ENCODE assay signal across 18 cellular contexts in genomic region chr9:110655723-110656641, GRCh38. TPM values are rescaled to one million over a fixed set of nuclear protein-coding genes. Genes with fewer than 3 reads are reported as not detected.
DNase-seq lines count a peak whose midpoint lies in the region; ATAC-seq and TF ChIP-seq lines count a peak whose summit lies in the region.
"Had no signal": no experiment of that assay in that cellular context is flagged by ENCODE, and none has a peak within 500 bp of the region (broad histone marks: within the 10 kb centered on the region; RNA-seq: fewer than 3 reads in every experiment).

No MANE protein-coding gene starts in this region.

- in situ Hi-C loops in IMR-90 (cut with MboI; ENCODE audit: low sequenced_read_pairs) = no loop called here

- H3K9me3 ChIP-seq in IMR-90 (ENCODE audit: control insufficient read depth, insufficient read depth, low read length) (no peaks in the 10 kb centered on the region), tibial nerve (no peaks in the 10 kb centered on the region)
- H3K9me3 ChIP-seq: SJSA1 had no signal

- POLR2A ChIA-PET in IMR-90 (lab: Charles Lee; ENCODE audit: unreplicated experiment) = no interaction called here

- no peaks in the 10 kb centered on the region for H4K20me1 ChIP-seq in IMR-90 (ENCODE audit: insufficient read depth, low read length)

- peak overlapping the region; percentile 70 for H3K4ac ChIP-seq in IMR-90 (ENCODE audit: low read depth, low read length)

- peak; percentile 58 for DNase-seq in IMR-90
- peak; percentile 93 for DNase-seq in choroid plexus epithelial cell (ENCODE audit: low read depth)
- peak; percentile 77 to 88 for DNase-seq in lower leg skin (ENCODE audit: low spot score in 2 of 2)
- peak; percentile 28 to 63 for DNase-seq in tibial nerve (ENCODE audit: low spot score in 2 of 2)
- DNase-seq in activated CD4-positive, alpha-beta T cell treated with anti-CD3 and anti-CD28 coated beads, Interleukin-2, amount 50 U/mL, for 4 hours = no peak
- DNase-seq in NCI-H1048 (lab: John Stamatoyannopoulos, UW) = no peak
- DNase-seq in HK-2 (ENCODE audit: unreplicated experiment) = no peak
- DNase-seq: erythroblast; kidney glomerular epithelial cell; NCI-H524 treated with DMSO at 0.1 percent for 48 hours; stimulated activated CD4-positive, alpha-beta T cell treated with anti-CD3 and anti-CD28 coated beads, Interleukin-4, amount 100 ng/mL, for 1 hour; stimulated activated naive CD4-positive, alpha-beta T cell treated with Interleukin-2 at 50 U/mL for 16 hours had no signal

- H2BK15ac ChIP-seq in IMR-90 (ENCODE audit: low read depth, low read length) = peak overlapping the region; percentile 55; the same call in 1 of the 3 replicates

- peak overlapping the region; percentile 51 to 81; a peak in 3 of 4 replicates for H4K8ac ChIP-seq in IMR-90 (ENCODE audit: low read depth in 2 of 2, low read length in 2 of 2)

- dilution Hi-C loops in IMR-90 (cut with HindIII; ENCODE audit: low sequenced_read_pairs, unreplicated experiment) = no loop called here

- TF ChIP-seq RAD21 in IMR-90 (IDR thresholded peaks at IDR 0.05; ENCODE audit: low read length) = no peak

- H3K9me1 ChIP-seq in IMR-90 (ENCODE audit: insufficient read depth, low read length) = peaks cover 6% of the 10 kb centered on the region

- peak overlapping the region; percentile 46; the same call in 1 of the 2 replicates for H3K56ac ChIP-seq in IMR-90 (ENCODE audit: extremely low read depth, insufficient read depth, low read length)

- CTCF ChIA-PET in IMR-90 (lab: Yijun Ruan, JAX) = interaction anchor here (1.1 kb wide), 1 partner anchor 8 kb away, joined by 3 read pairs; no protein-coding TSS in a partner anchor

- H3K79me1 ChIP-seq in IMR-90 (ENCODE audit: low read depth in 1 of 2, low read length in 2 of 2) = peaks cover 0 to 2% of the 10 kb centered on the region in 2 experiments; a peak in 1 of 4 replicates

- peak; percentile 88 to 92 for TF ChIP-seq EP300 in tibial nerve (IDR thresholded peaks at IDR 0.05)

- peak overlapping the region; percentile 75; the same call in 1 of the 2 replicates for H4K91ac ChIP-seq in IMR-90 (ENCODE audit: insufficient read depth, low read depth, low read length)

- peak overlapping the region; percentile 37; the same call in 1 of the 2 replicates for H2AK5ac ChIP-seq in IMR-90 (ENCODE audit: low read depth, low read length)

- peak overlapping the region; percentile 75 for H3K14ac ChIP-seq in IMR-90 (replicated peaks; ENCODE audit: low read depth, low read length)

- peak overlapping the region; percentile 49 for H2BK5ac ChIP-seq in IMR-90 (ENCODE audit: low read depth, low read length, poor library complexity, severe bottlenecking)

- H3K27me3 ChIP-seq in IMR-90 (ENCODE audit: control insufficient read depth, insufficient read depth, low read length) (no peaks in the 10 kb centered on the region), tibial nerve (no peaks in the 10 kb centered on the region)
- H3K27me3 ChIP-seq: neural progenitor cell, SJSA1 had no signal

- H4K5ac ChIP-seq in IMR-90 (ENCODE audit: low read depth, low read length) = peak overlapping the region; percentile 86; the same call in 1 of the 2 replicates

- intact Hi-C loops in IMR-90 (cut with micrococcal nuclease) (no loop called here), lower leg skin (cut with DNase I; ENCODE audit: low total_unique reads) (no loop called here)

- H2BK20ac ChIP-seq in IMR-90 (ENCODE audit: low read depth, low read length) = peak overlapping the region; percentile 81

- no TSS peak for BruUV-seq in IMR-90 (replicated peaks; lab: Mats Ljungman, UMichigan)

- H2AFZ ChIP-seq in IMR-90 (replicated peaks; ENCODE audit: low read length, poor library complexity) = no peak overlapping the region
- H2AFZ ChIP-seq: neural progenitor cell had no signal

- H3K4me3 ChIP-seq in IMR-90 (ENCODE audit: insufficient read depth, low read depth, low read length) = no peak overlapping the region
- H3K4me3 ChIP-seq in choroid plexus epithelial cell (ENCODE audit: low read depth, low read length) = no peak overlapping the region
- H3K4me3 ChIP-seq in lower leg skin (ENCODE audit: low read depth, poor library complexity, severe bottlenecking) = no peak overlapping the region
- H3K4me3 ChIP-seq in tibial nerve = no peak overlapping the region
- H3K4me3 ChIP-seq: cardiac muscle cell, neural progenitor cell, SJSA1 had no signal

- peak overlapping the region; percentile 72 for H3K18ac ChIP-seq in IMR-90 (ENCODE audit: low read depth, low read length)

- no peak overlapping the region for H3K4me2 ChIP-seq in IMR-90 (ENCODE audit: low read depth, low read length)
- H3K4me2 ChIP-seq: neural progenitor cell had no signal

- H2BK120ac ChIP-seq in IMR-90 (ENCODE audit: low read depth, low read length) = peak overlapping the region; percentile 93

- H2AK9ac ChIP-seq in IMR-90 (replicated peaks; ENCODE audit: low read depth, low read length, poor library complexity) = no peak overlapping the region

- 40% methylated on average over 1 of the region's 6 CpGs; no CpG with 5 or more reads in 1 of the 2 experiments for WGBS in IMR-90 (ENCODE audit: extremely low coverage in 2 of 2, insufficient read length in 1 of 2), 2 experiments
- 52 to 55% methylated on average over 6 of the region's 6 CpGs for WGBS in lower leg skin, 2 donors
- 60 to 62% methylated on average over 6 of the region's 6 CpGs for WGBS in tibial nerve, 2 donors

- peak overlapping the region; percentile 46; the same call in 1 of the 2 replicates for H3K9ac ChIP-seq in IMR-90 (ENCODE audit: low read depth, low read length)
- H3K9ac ChIP-seq: neural progenitor cell had no signal

- ATAC-seq in IMR-90 (ENCODE audit: low read depth) = peak; percentile 12; the same call in 1 of the 2 replicates
- ATAC-seq in GM21723 (IDR thresholded peaks at IDR 0.05; ENCODE audit: unreplicated experiment) = no peak

- peaks cover 8% of the 10 kb centered on the region for H3K4me1 ChIP-seq in IMR-90 (ENCODE audit: control insufficient read depth, insufficient read depth, low read length)
- peaks cover 0 to 29% (median 7%) of the 10 kb centered on the region in 4 donors for H3K4me1 ChIP-seq in tibial nerve
- H3K4me1 ChIP-seq: neural progenitor cell had no signal

- TF ChIP-seq CTCF in IMR-90 (conservative IDR thresholded peaks at IDR 0.05; ENCODE audit: low read depth, low read length) (no peak), choroid plexus epithelial cell (conservative IDR thresholded peaks at IDR 0.05; ENCODE audit: low read depth, low read length) (no peak), lower leg skin (IDR thresholded peaks at IDR 0.05) (no peak), tibial nerve (IDR thresholded peaks at IDR 0.05) (no peak)

- peak overlapping the region; percentile 75 for H3K27ac ChIP-seq in IMR-90 (ENCODE audit: insufficient read depth, low read length)
- peak overlapping the region; percentile 44 to 85 (median 71) for H3K27ac ChIP-seq in tibial nerve
- H3K27ac ChIP-seq: cardiac muscle cell, neural progenitor cell, SJSA1 had no signal

- peak overlapping the region; percentile 60; the same call in 1 of the 2 replicates for H3K23ac ChIP-seq in IMR-90 (ENCODE audit: low read depth, low read length)

- TF ChIP-seq POLR2A in IMR-90 (IDR thresholded peaks at IDR 0.05; ENCODE audit: low read depth, low read length) (no peak), lower leg skin (IDR thresholded peaks at IDR 0.05) (no peak), tibial nerve (IDR thresholded peaks at IDR 0.05) (peak in 1 of 2 donors; percentile 14)

- H3K36me3 ChIP-seq in IMR-90 (ENCODE audit: control insufficient read depth, insufficient read depth, low read length) (no peaks in the 10 kb centered on the region), tibial nerve (no peaks in the 10 kb centered on the region)
- H3K36me3 ChIP-seq: cardiac muscle cell, neural progenitor cell, SJSA1 had no signal

TF ChIP-seq in IMR-90, 13 proteins besides CTCF, POLR2A, EP300 and RAD21:
- 0 out of 2 replicates have a peak, but pooled peaks have one; percentile 8 for TF ChIP-seq CEBPB (IDR thresholded peaks at IDR 0.05; ENCODE audit: low read depth, low read length)
- no peak for TF ChIP-seq MAFK (IDR thresholded peaks at IDR 0.05; ENCODE audit: low read depth, low read length)

RNA-seq across cellular contexts. Expression of gene MUSK, which starts 12.6 kb away (rescaled TPM):
- under 0.01 and 0.18 TPM in 2 replicates for total RNA-seq in IMR-90 (2012; rRNA removed)
- 0.07 and 0.19 TPM in 2 replicates for polyA plus RNA-seq in IMR-90 (2012; rRNA removed)
- polyA plus RNA-seq in IMR-90 (2012; cell fraction: cytosol; rRNA removed) = 0.02 TPM in 1 of 2 replicates, not detected in the other
- 0.04 and 0.08 TPM in 2 replicates for polyA plus RNA-seq in IMR-90 (2012; cell fraction: nucleus; rRNA removed; ENCODE audit: low replicate concordance)
- total RNA-seq in lower leg skin = 1 to 10 TPM in 1 of 4 donors, under 1 TPM in 3; 0.23 to 4.7 (median 0.68) TPM
- under 1 TPM in 3 of 4 donors, not detected in 1; 0.22 to 0.63 (median 0.59) TPM for total RNA-seq in tibial nerve
- total RNA-seq: activated T-helper 2 cell treated with anti-CD3 and anti-CD28 coated beads, Interferon-gamma antibody, Interleukin-2, Interleukin-4, amounts not matched to agents 10 μg/mL and 5 μg/mL and 100 μg/mL, durations not matched to agents 14 hours and 24 hours and 36 hours; cardiac muscle cell; H1 had no signal
- polyA plus RNA-seq: cardiac muscle cell, H1 had no signal

Comparison
In these comparisons a context has a peak if more than half of its experiments do, and no peak if none do; other contexts are left out.
1. DNase-seq: peak in IMR-90 (single experiment), choroid plexus epithelial cell (single experiment), lower leg skin (2 of 2) and tibial nerve (2 of 2); none in activated CD4-positive, alpha-beta T cell treated with anti-CD3 and anti-CD28 coated beads, Interleukin-2, amount 50 U/mL, for 4 hours (0 of 2), NCI-H1048 (single experiment) and HK-2 (single experiment).